ENCODE assay signal across 1 cellular context in the genomic region with DNA sequence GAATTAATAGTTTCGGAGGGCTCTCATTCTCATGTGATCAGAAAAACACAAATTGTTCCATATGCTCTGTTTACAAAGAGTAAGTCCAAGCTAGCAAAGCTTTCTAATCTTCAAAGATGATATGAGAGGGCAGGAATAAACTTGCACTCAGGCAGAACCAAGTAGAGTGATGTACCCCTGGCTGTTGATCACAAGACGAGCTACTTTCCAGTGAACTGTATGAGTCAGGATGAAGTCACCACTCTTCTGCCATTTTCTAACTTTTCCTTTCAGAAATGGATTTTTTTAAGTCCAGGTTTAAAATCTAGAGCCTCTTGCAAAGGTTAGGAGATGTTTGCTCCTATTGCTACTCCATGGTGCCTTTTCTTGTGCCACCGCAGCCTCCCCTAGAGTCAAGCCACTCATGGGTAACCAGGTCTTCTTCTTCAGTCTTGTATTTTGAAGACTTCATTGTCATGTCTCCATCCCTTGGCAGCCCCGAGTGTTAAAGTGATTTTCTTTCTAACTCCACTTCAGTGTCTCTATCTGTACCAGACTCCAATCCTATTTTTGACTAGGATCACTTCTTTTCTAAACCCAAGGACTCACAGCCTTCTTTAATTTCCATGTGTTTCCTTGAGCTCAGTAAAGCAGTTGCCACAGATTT.
TF ChIP-seq lines count a peak whose summit lies in the region.

No MANE protein-coding gene starts in this region.

TF ChIP-seq in K562, 482 proteins besides CTCF, POLR2A, EP300 and RAD21 (continued from another document):
- TF ChIP-seq, protein P1, sequence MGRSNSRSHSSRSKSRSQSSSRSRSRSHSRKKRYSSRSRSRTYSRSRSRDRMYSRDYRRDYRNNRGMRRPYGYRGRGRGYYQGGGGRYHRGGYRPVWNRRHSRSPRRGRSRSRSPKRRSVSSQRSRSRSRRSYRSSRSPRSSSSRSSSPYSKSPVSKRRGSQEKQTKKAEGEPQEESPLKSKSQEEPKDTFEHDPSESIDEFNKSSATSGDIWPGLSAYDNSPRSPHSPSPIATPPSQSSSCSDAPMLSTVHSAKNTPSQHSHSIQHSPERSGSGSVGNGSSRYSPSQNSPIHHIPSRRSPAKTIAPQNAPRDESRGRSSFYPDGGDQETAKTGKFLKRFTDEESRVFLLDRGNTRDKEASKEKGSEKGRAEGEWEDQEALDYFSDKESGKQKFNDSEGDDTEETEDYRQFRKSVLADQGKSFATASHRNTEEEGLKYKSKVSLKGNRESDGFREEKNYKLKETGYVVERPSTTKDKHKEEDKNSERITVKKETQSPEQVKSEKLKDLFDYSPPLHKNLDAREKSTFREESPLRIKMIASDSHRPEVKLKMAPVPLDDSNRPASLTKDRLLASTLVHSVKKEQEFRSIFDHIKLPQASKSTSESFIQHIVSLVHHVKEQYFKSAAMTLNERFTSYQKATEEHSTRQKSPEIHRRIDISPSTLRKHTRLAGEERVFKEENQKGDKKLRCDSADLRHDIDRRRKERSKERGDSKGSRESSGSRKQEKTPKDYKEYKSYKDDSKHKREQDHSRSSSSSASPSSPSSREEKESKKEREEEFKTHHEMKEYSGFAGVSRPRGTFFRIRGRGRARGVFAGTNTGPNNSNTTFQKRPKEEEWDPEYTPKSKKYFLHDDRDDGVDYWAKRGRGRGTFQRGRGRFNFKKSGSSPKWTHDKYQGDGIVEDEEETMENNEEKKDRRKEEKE (IDR thresholded peaks at IDR 0.05; ENCODE audit: borderline replicate concordance in 1 of 2, control insufficient read depth in 1 of 2, low read depth in 2 of 2, low read length in 1 of 2): no peak
- TF ChIP-seq SMARCE1 (IDR thresholded peaks at IDR 0.05): 0 out of 2 replicates have a peak, but pooled peaks have one; percentile 29
- no peak for TF ChIP-seq IFI16 (CRISPR knock-in tag; IDR thresholded peaks at IDR 0.05)
- TF ChIP-seq GATA2 (CRISPR knock-in tag; IDR thresholded peaks at IDR 0.05): no peak
- TF ChIP-seq JUND (IDR thresholded peaks at IDR 0.05; ENCODE audit: borderline replicate concordance, low read depth, low read length): peak; percentile 89
- peak; percentile 74; the same call in 2 of the 3 replicates for TF ChIP-seq JUND (tag; IDR thresholded peaks at IDR 0.05; ENCODE audit: borderline replicate concordance, low read depth, low read length)
- TF ChIP-seq, protein P2, sequence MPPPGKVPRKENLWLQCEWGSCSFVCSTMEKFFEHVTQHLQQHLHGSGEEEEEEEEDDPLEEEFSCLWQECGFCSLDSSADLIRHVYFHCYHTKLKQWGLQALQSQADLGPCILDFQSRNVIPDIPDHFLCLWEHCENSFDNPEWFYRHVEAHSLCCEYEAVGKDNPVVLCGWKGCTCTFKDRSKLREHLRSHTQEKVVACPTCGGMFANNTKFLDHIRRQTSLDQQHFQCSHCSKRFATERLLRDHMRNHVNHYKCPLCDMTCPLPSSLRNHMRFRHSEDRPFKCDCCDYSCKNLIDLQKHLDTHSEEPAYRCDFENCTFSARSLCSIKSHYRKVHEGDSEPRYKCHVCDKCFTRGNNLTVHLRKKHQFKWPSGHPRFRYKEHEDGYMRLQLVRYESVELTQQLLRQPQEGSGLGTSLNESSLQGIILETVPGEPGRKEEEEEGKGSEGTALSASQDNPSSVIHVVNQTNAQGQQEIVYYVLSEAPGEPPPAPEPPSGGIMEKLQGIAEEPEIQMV (tag; conservative IDR thresholded peaks at IDR 0.05; ENCODE audit: low read depth): 0 out of 2 replicates have a peak, but pooled peaks have one; percentile 31
- TF ChIP-seq, protein P3, sequence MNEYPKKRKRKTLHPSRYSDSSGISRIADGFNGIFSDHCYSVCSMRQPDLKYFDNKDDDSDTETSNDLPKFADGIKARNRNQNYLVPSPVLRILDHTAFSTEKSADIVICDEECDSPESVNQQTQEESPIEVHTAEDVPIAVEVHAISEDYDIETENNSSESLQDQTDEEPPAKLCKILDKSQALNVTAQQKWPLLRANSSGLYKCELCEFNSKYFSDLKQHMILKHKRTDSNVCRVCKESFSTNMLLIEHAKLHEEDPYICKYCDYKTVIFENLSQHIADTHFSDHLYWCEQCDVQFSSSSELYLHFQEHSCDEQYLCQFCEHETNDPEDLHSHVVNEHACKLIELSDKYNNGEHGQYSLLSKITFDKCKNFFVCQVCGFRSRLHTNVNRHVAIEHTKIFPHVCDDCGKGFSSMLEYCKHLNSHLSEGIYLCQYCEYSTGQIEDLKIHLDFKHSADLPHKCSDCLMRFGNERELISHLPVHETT (CRISPR knock-in tag; conservative IDR thresholded peaks at IDR 0.05 in 1 of 2, IDR thresholded peaks at IDR 0.05 in 1 of 2): peak in 1 of 2 experiments; percentile 23; a peak in 1 of 4 replicates
- TF ChIP-seq SMARCB1 (IDR thresholded peaks at IDR 0.05; ENCODE audit: insufficient read length, low read depth): no peak
- peak; percentile 53; the same call in 1 of the 2 replicates for TF ChIP-seq ZNF589 (CRISPR knock-in tag; IDR thresholded peaks at IDR 0.05; ENCODE audit: low read depth)
- TF ChIP-seq, protein P4, sequence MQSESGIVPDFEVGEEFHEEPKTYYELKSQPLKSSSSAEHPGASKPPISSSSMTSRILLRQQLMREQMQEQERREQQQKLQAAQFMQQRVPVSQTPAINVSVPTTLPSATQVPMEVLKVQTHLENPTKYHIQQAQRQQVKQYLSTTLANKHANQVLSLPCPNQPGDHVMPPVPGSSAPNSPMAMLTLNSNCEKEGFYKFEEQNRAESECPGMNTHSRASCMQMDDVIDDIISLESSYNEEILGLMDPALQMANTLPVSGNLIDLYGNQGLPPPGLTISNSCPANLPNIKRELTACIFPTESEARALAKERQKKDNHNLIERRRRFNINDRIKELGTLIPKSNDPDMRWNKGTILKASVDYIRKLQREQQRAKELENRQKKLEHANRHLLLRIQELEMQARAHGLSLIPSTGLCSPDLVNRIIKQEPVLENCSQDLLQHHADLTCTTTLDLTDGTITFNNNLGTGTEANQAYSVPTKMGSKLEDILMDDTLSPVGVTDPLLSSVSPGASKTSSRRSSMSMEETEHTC (IDR thresholded peaks at IDR 0.05): 0 out of 2 replicates have a peak, but pooled peaks have one; percentile 37
- no peak for TF ChIP-seq LEF1 (IDR thresholded peaks at IDR 0.05)
- no peak for TF ChIP-seq KAT8 (IDR thresholded peaks at IDR 0.05; ENCODE audit: low read depth)
- TF ChIP-seq, protein P5, sequence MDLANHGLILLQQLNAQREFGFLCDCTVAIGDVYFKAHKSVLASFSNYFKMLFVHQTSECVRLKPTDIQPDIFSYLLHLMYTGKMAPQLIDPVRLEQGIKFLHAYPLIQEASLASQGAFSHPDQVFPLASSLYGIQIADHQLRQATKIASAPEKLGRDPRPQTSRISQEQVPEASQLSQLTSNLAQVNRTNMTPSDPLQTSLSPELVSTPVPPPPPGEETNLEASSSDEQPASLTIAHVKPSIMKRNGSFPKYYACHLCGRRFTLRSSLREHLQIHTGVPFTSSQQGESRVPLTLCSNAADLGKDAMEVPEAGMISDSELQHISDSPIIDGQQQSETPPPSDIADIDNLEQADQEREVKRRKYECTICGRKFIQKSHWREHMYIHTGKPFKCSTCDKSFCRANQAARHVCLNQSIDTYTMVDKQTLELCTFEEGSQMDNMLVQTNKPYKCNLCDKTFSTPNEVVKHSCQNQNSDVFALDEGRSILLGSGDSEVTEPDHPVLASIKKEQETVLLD (IDR thresholded peaks at IDR 0.05): no peak
- no peak for TF ChIP-seq CBX2 (IDR thresholded peaks at IDR 0.05; ENCODE audit: insufficient read depth, low read length, poor library complexity, severe bottlenecking)
- 0 out of 2 replicates have a peak, but pooled peaks have one; percentile 26 for TF ChIP-seq ATF7 (IDR thresholded peaks at IDR 0.05)
- TF ChIP-seq, protein P6, sequence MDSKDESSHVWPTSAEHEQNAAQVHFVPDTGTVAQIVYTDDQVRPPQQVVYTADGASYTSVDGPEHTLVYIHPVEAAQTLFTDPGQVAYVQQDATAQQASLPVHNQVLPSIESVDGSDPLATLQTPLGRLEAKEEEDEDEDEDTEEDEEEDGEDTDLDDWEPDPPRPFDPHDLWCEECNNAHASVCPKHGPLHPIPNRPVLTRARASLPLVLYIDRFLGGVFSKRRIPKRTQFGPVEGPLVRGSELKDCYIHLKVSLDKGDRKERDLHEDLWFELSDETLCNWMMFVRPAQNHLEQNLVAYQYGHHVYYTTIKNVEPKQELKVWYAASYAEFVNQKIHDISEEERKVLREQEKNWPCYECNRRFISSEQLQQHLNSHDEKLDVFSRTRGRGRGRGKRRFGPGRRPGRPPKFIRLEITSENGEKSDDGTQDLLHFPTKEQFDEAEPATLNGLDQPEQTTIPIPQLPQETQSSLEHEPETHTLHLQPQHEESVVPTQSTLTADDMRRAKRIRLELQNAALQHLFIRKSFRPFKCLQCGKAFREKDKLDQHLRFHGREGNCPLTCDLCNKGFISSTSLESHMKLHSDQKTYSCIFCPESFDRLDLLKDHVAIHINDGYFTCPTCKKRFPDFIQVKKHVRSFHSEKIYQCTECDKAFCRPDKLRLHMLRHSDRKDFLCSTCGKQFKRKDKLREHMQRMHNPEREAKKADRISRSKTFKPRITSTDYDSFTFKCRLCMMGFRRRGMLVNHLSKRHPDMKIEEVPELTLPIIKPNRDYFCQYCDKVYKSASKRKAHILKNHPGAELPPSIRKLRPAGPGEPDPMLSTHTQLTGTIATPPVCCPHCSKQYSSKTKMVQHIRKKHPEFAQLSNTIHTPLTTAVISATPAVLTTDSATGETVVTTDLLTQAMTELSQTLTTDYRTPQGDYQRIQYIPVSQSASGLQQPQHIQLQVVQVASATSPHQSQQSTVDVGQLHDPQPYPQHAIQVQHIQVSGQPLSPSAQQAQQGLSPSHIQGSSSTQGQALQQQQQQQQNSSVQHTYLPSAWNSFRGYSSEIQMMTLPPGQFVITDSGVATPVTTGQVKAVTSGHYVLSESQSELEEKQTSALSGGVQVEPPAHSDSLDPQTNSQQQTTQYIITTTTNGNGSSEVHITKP (IDR thresholded peaks at IDR 0.05; ENCODE audit: partially characterized antibody): peak; percentile 14
- no peak for TF ChIP-seq RBFOX2 (IDR thresholded peaks at IDR 0.05; ENCODE audit: low read depth, low read length)
- TF ChIP-seq PTRF (tag; IDR thresholded peaks at IDR 0.05): no peak
- TF ChIP-seq, protein P7, sequence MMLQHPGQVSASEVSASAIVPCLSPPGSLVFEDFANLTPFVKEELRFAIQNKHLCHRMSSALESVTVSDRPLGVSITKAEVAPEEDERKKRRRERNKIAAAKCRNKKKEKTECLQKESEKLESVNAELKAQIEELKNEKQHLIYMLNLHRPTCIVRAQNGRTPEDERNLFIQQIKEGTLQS (IDR thresholded peaks at IDR 0.05): peak; percentile 94
- TF ChIP-seq, protein P7 (CRISPR knock-in tag; conservative IDR thresholded peaks at IDR 0.05): no peak
- TF ChIP-seq ASH1L (IDR thresholded peaks at IDR 0.05; ENCODE audit: borderline replicate concordance, low read depth, partially characterized antibody): no peak
- no peak for TF ChIP-seq TAF7 (tag; IDR thresholded peaks at IDR 0.05)
- TF ChIP-seq JUN (IDR thresholded peaks at IDR 0.05; ENCODE audit: borderline replicate concordance, low read depth, low read length): peak; percentile 90
- TF ChIP-seq JUN (CRISPR knock-in tag; IDR thresholded peaks at IDR 0.05; ENCODE audit: borderline replicate concordance): no peak
- 0 out of 2 replicates have a peak, but pooled peaks have one; percentile 47 for TF ChIP-seq SMARCC2 (IDR thresholded peaks at IDR 0.05; ENCODE audit: low read depth)
- peak; percentile 49 for TF ChIP-seq DPF2 (IDR thresholded peaks at IDR 0.05)
